ENCODE assay signal across 1 cellular context in genomic region chr1:38958967-38959366, GRCh38.
TF ChIP-seq lines count a peak whose summit lies in the region.

No MANE protein-coding gene starts in this region.

TF ChIP-seq in IMR-90, 13 proteins besides CTCF, POLR2A, EP300 and RAD21:
- TF ChIP-seq, protein P1, sequence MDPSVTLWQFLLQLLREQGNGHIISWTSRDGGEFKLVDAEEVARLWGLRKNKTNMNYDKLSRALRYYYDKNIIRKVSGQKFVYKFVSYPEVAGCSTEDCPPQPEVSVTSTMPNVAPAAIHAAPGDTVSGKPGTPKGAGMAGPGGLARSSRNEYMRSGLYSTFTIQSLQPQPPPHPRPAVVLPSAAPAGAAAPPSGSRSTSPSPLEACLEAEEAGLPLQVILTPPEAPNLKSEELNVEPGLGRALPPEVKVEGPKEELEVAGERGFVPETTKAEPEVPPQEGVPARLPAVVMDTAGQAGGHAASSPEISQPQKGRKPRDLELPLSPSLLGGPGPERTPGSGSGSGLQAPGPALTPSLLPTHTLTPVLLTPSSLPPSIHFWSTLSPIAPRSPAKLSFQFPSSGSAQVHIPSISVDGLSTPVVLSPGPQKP (IDR thresholded peaks at IDR 0.05; ENCODE audit: borderline replicate concordance, low read depth, low read length): no peak
- TF ChIP-seq NFE2L2 (IDR thresholded peaks at IDR 0.05; ENCODE audit: low read depth, low read length): peak; percentile 75
- no peak for TF ChIP-seq MXI1 (IDR thresholded peaks at IDR 0.05; ENCODE audit: borderline replicate concordance, low read depth, low read length)
